ENCODE assay signal across 8 cellular contexts in the genomic region with DNA sequence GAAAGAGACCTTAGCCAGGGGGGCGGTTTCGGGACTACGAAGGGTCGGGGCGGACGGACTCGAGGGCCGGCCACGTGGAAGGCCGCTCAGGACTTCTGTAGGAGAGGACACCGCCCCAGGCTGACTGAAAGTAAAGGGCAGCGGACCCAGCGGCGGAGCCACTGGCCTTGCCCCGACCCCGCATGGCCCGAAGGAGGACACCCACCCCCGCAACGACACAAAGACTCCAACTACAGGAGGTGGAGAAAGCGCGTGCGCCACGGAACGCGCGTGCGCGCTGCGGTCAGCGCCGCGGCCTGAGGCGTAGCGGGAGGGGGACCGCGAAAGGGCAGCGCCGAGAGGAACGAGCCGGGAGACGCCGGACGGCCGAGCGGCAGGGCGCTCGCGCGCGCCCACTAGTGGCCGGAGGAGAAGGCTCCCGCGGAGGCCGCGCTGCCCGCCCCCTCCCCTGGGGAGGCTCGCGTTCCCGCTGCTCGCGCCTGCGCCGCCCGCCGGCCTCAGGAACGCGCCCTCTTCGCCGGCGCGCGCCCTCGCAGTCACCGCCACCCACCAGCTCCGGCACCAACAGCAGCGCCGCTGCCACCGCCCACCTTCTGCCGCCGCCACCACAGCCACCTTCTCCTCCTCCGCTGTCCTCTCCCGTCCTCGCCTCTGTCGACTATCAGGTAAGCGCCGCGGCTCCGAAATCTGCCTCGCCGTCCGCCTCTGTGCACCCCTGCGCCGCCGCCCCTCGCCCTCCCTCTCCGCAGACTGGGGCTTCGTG. TPM values are rescaled to one million over a fixed set of nuclear protein-coding genes. Genes with fewer than 3 reads are reported as not detected.
DNase-seq lines count a peak whose midpoint lies in the region; ATAC-seq and TF ChIP-seq lines count a peak whose summit lies in the region.

A gene (plus strand): TSS at position 533 of the 763 bp plus-strand sequence. CDS start 67,784 bp downstream, outside the sequence.

- no peaks in the 10 kb centered on the region for H3K36me3 Mint-ChIP-seq in activated T-helper 2 cell treated with anti-CD3 and anti-CD28 coated beads, Interferon-gamma antibody, Interleukin-2, Interleukin-4, amounts not matched to agents 10 μg/mL and 5 μg/mL and 100 μg/mL, durations not matched to agents 14 hours and 24 hours and 36 hours (ENCODE audit: low read depth)
- no peaks in the 10 kb centered on the region for H3K36me3 Mint-ChIP-seq in naive B cell

- H3K4me1 ChIP-seq in KMS-11 (ENCODE audit: low read depth, poor library complexity, severe bottlenecking) (peaks cover 7% of the 10 kb centered on the region), Peyer's patch (peaks cover 0 to 34% (median 12%) of the 10 kb centered on the region in 4 donors)

- no peak for TF ChIP-seq POLR2A in Peyer's patch (IDR thresholded peaks at IDR 0.05)

- ATAC-seq in GM19438 (IDR thresholded peaks at IDR 0.05; ENCODE audit: low read depth, unreplicated experiment) (peak; percentile 75), naive B cell (ENCODE audit: low read depth in 2 of 2) (peak; percentile 82 to 83)

- H2AFZ ChIP-seq in KMS-11 (ENCODE audit: low read depth), result peak within 1 kb of the TSS; percentile 99

- H3K9ac ChIP-seq in KMS-11, result peak within 1 kb of the TSS; percentile 52; the same call in 1 of the 2 replicates

- H3K9me3 Mint-ChIP-seq in activated T-helper 2 cell treated with anti-CD3 and anti-CD28 coated beads, Interferon-gamma antibody, Interleukin-2, Interleukin-4, amounts not matched to agents 10 μg/mL and 5 μg/mL and 100 μg/mL, durations not matched to agents 14 hours and 24 hours and 36 hours, result no peaks in the 10 kb centered on the region
- peaks cover 0 to 2% (median 0%) of the 10 kb centered on the region in 7 donors for H3K9me3 Mint-ChIP-seq in naive B cell

- TF ChIP-seq CTCF in KMS-11 (conservative IDR thresholded peaks at IDR 0.05; ENCODE audit: low read depth, low read length), result peak; percentile 68
- peak; percentile 67 to 94 (median 92) for TF ChIP-seq CTCF in Peyer's patch (IDR thresholded peaks at IDR 0.05)
- TF ChIP-seq CTCF in fibroblast of mammary gland (conservative IDR thresholded peaks at IDR 0.05; ENCODE audit: control insufficient read depth, insufficient read depth, low read depth, low read length), result peak; percentile 49

- H3K36me3 ChIP-seq in KMS-11 (ENCODE audit: insufficient read depth) (no peaks in the 10 kb centered on the region), Peyer's patch (no peaks in the 10 kb centered on the region)

- peak; percentile 96 for DNase-seq in Ammon's horn (ENCODE audit: low spot score)
- peak; percentile 60 to 89 (median 87) for DNase-seq in Peyer's patch
- peak; percentile 77 for DNase-seq in activated T-helper 2 cell treated with anti-CD3 and anti-CD28 coated beads, Interferon-gamma antibody, Interleukin-2, Interleukin-4, amounts not matched to agents 10 μg/mL and 5 μg/mL and 100 μg/mL, durations not matched to agents 14 hours and 24 hours and 36 hours (ENCODE audit: low spot score)
- DNase-seq in fibroblast of mammary gland (ENCODE audit: low read depth), result peak; percentile 89
- peak; percentile 74 for DNase-seq in naive B cell
- peak; percentile 49 to 81 for DNase-seq in stimulated activated CD8-positive, alpha-beta memory T cell treated with anti-CD3 and anti-CD28 coated beads, Interleukin-7, amount 100 ng/mL, for 4 hours (ENCODE audit: low read depth in 2 of 2)

- H3K79me2 ChIP-seq in KMS-11 (ENCODE audit: insufficient read depth, low read depth), result no peaks in the 10 kb centered on the region

- no peaks in the 10 kb centered on the region for H3K9me3 ChIP-seq in Peyer's patch

- peaks cover 4% of the 10 kb centered on the region for H3K4me1 Mint-ChIP-seq in activated T-helper 2 cell treated with anti-CD3 and anti-CD28 coated beads, Interferon-gamma antibody, Interleukin-2, Interleukin-4, amounts not matched to agents 10 μg/mL and 5 μg/mL and 100 μg/mL, durations not matched to agents 14 hours and 24 hours and 36 hours (ENCODE audit: low read depth)
- peaks cover 0 to 20% (median 15%) of the 10 kb centered on the region in 3 donors for H3K4me1 Mint-ChIP-seq in naive B cell

- H3K27me3 ChIP-seq in KMS-11 (ENCODE audit: insufficient read depth, low read depth) (no peaks in the 10 kb centered on the region), Peyer's patch (peaks cover 0 to 23% of the 10 kb centered on the region in 2 donors)

- H3K4me2 ChIP-seq in KMS-11, result peak within 1 kb of the TSS; percentile 94

- H4K20me1 ChIP-seq in KMS-11 (ENCODE audit: insufficient read depth), result no peaks in the 10 kb centered on the region

- H3K27ac Mint-ChIP-seq in activated T-helper 2 cell treated with anti-CD3 and anti-CD28 coated beads, Interferon-gamma antibody, Interleukin-2, Interleukin-4, amounts not matched to agents 10 μg/mL and 5 μg/mL and 100 μg/mL, durations not matched to agents 14 hours and 24 hours and 36 hours, result no peak within 1 kb of the TSS
- peak within 1 kb of the TSS in 2 of 6 donors; percentile 20 to 79 for H3K27ac Mint-ChIP-seq in naive B cell

- H3K27me3 Mint-ChIP-seq in activated T-helper 2 cell treated with anti-CD3 and anti-CD28 coated beads, Interferon-gamma antibody, Interleukin-2, Interleukin-4, amounts not matched to agents 10 μg/mL and 5 μg/mL and 100 μg/mL, durations not matched to agents 14 hours and 24 hours and 36 hours (ENCODE audit: low read depth), result peaks cover 59% of the 10 kb centered on the region
- H3K27me3 Mint-ChIP-seq in naive B cell, result peaks cover 16 to 48% (median 25%) of the 10 kb centered on the region in 3 donors

- intact Hi-C loops in activated T-helper 2 cell treated with anti-CD3 and anti-CD28 coated beads, Interferon-gamma antibody, Interleukin-2, Interleukin-4, amounts not matched to agents 10 μg/mL and 5 μg/mL and 100 μg/mL, durations not matched to agents 14 hours and 24 hours and 36 hours (cut with micrococcal nuclease), result no loop called here

- H3K4me3 Mint-ChIP-seq in activated T-helper 2 cell treated with anti-CD3 and anti-CD28 coated beads, Interferon-gamma antibody, Interleukin-2, Interleukin-4, amounts not matched to agents 10 μg/mL and 5 μg/mL and 100 μg/mL, durations not matched to agents 14 hours and 24 hours and 36 hours (ENCODE audit: low read depth), result peak within 1 kb of the TSS; percentile 76
- H3K4me3 Mint-ChIP-seq in naive B cell, result peak within 1 kb of the TSS; percentile 82 to 92 (median 88)

- H3K4me3 ChIP-seq in KMS-11 (IDR thresholded peaks at IDR 0.05; ENCODE audit: insufficient read depth, low read depth, low read length) (no peak within 1 kb of the TSS), Peyer's patch (peak within 1 kb of the TSS; percentile 51 to 79 (median 75)), fibroblast of mammary gland (ENCODE audit: control insufficient read depth, low read depth, low read length) (peak within 1 kb of the TSS; percentile 48)

- H3K27ac ChIP-seq in KMS-11, result no peak within 1 kb of the TSS
- peak within 1 kb of the TSS in 2 of 4 donors; percentile 36 to 55 for H3K27ac ChIP-seq in Peyer's patch

RNA-seq across cellular contexts. Expression of the gene that starts here (rescaled TPM):
- 1 to 10 TPM in 1 of 4 donors, under 1 TPM in 2, not detected in 1; 0.35 to 1.6 (median 0.94) TPM for total RNA-seq in Peyer's patch
- total RNA-seq in activated T-helper 2 cell treated with anti-CD3 and anti-CD28 coated beads, Interferon-gamma antibody, Interleukin-2, Interleukin-4, amounts not matched to agents 10 μg/mL and 5 μg/mL and 100 μg/mL, durations not matched to agents 14 hours and 24 hours and 36 hours, result 1.1 and 1.3 TPM in 2 replicates
- under 1 TPM in 2 of 6 donors, not detected in 4; 0.10 to 0.29 TPM for polyA plus RNA-seq in naive B cell (ENCODE audit: low read depth in 6 of 6)

Comparison
In these comparisons a context has a peak if more than half of its experiments do, and no peak if none do; other contexts are left out.
1. Peak in DNase-seq and ATAC-seq in naive B cell; RNA of the gene not detected or under 1 TPM.